10 cellular contexts compared by ENCODE assay signal in the genomic region with DNA sequence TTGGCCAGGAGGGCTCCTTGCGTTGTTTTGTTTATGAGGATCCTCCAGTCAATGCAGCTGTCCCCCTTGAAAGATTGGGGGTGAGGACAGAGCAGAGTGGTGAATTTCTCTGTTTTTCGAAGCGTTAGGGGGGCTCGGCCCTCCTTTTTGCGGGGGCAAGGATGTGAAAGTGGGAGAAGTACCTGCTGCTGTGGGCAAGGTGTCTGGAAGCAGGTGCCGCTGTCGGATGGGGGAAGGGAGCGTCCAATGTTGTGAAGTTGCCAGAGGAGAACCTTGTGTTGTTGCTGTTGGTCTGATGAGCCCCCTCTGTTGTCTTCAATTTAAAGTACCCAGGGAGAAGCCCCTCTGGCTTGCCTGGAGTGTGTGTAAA. TPM values are rescaled to one million over a fixed set of nuclear protein-coding genes. Genes with fewer than 3 reads are reported as not detected.
DNase-seq lines count a peak whose midpoint lies in the region; ATAC-seq and TF ChIP-seq lines count a peak whose summit lies in the region.
"Had no signal": no experiment of that assay in that cellular context is flagged by ENCODE, and none has a peak within 500 bp of the region (broad histone marks: within the 10 kb centered on the region; RNA-seq: fewer than 3 reads in every experiment).

No MANE protein-coding gene starts in this region.

- H3K9me3 ChIP-seq in Panc1 (ENCODE audit: control insufficient read depth, insufficient read depth, low read depth, low read length) (no peaks in the 10 kb centered on the region), gastroesophageal sphincter (no peaks in the 10 kb centered on the region)

- no peaks in the 10 kb centered on the region for H3K4me1 ChIP-seq in Panc1 (ENCODE audit: control insufficient read depth, insufficient read depth, low read length)
- H3K4me1 ChIP-seq in gastroesophageal sphincter = peaks cover 0 to 12% (median 3%) of the 10 kb centered on the region in 3 donors

- CTCF ChIA-PET in Panc1 (lab: Charles Lee) = no interaction called here

- H3K4me3 ChIP-seq in Panc1 (ENCODE audit: low read depth in 2 of 2, low read length in 2 of 2) (peak overlapping the region; percentile 58 to 63), gastroesophageal sphincter (peak overlapping the region; percentile 53 to 66)
- H3K4me3 ChIP-seq: GM12878 had no signal

- no TSS peak for BruUV-seq in Panc1 (replicated peaks; lab: Mats Ljungman, UMichigan)

- POLR2A ChIA-PET in Panc1 (lab: Charles Lee) = no interaction called here

- WGBS in gastroesophageal sphincter (ENCODE audit: low coverage in 1 of 2), 2 donors = 0% methylated on average over 1 to 5 of the region's 8 CpGs

- in situ Hi-C loops in Panc1 (cut with HindIII; ENCODE audit: low pct_unique_long_range_greater_than_20kb, low sequenced_read_pairs) = no loop called here

- TF ChIP-seq CTCF in GM20000 (IDR thresholded peaks at IDR 0.05; ENCODE audit: extremely low read depth, missing control alignments) = no peak
- TF ChIP-seq CTCF in Panc1 (IDR thresholded peaks at IDR 0.05) = no peak
- TF ChIP-seq CTCF in gastroesophageal sphincter (IDR thresholded peaks at IDR 0.05) = no peak

- TF ChIP-seq POLR2A in gastroesophageal sphincter (IDR thresholded peaks at IDR 0.05) = no peak

- DNase-seq in GM20000 (ENCODE audit: low spot score) (peak; percentile 21), Panc1 (ENCODE audit: low read depth, low spot score) (no peak), putamen (ENCODE audit: low spot score) (peak; percentile 9), HUDEP-2 (lab: John Stamatoyannopoulos, UW; ENCODE audit: unreplicated experiment in 76 of 76) (no peak), LoVo (ENCODE audit: low spot score) (no peak)
- DNase-seq: NCI-H226 had no signal

- no peaks in the 10 kb centered on the region for H3K36me3 ChIP-seq in Panc1 (ENCODE audit: control insufficient read depth, insufficient read depth, low read length)
- no peaks in the 10 kb centered on the region for H3K36me3 ChIP-seq in gastroesophageal sphincter

- ATAC-seq in Panc1 (peak; percentile 62), gastroesophageal sphincter (no peak), HG03439 (IDR thresholded peaks at IDR 0.05; ENCODE audit: unreplicated experiment) (no peak), HG03139 (IDR thresholded peaks at IDR 0.05; ENCODE audit: unreplicated experiment) (no peak)
- ATAC-seq: GM12878 had no signal

- no peak for TF ChIP-seq EP300 in gastroesophageal sphincter (IDR thresholded peaks at IDR 0.05)

- H3K27ac ChIP-seq in Panc1 (ENCODE audit: low read length) = no peak overlapping the region
- peak overlapping the region in 1 of 4 donors; percentile 10 for H3K27ac ChIP-seq in gastroesophageal sphincter

- intact Hi-C loops in Panc1 (cut with micrococcal nuclease; ENCODE audit: unreplicated experiment) = no loop called here

- H3K27me3 ChIP-seq in Panc1 (ENCODE audit: control insufficient read depth, insufficient read depth, low read length) (no peaks in the 10 kb centered on the region; the same call in none of the 2 replicates), gastroesophageal sphincter (peaks cover 5% of the 10 kb centered on the region)

RNA-seq across cellular contexts. Expression of gene GLRB, which starts 0.6 kb away (rescaled TPM):
- total RNA-seq in Panc1 (2021; ENCODE audit: unreplicated experiment) (1.8 TPM), gastroesophageal sphincter (1 to 10 TPM; 1.6 to 5.8 (median 2.7) TPM)
- 0.50 TPM for polyA plus RNA-seq in Panc1 (2012; ENCODE audit: insufficient read length)
- total RNA-seq: GM12878 had no signal

Comparison
In these comparisons a context has a peak if more than half of its experiments do, and no peak if none do; other contexts are left out.
1. DNase-seq: peak in GM20000 (single experiment) and putamen (single experiment); none in Panc1 (single experiment), HUDEP-2 (0 of 76) and LoVo (single experiment).